Comparison of ENCODE assay signal across 1 cellular context in genomic region chr6:154510144-154510905, GRCh38.
A peak's percentile ranks its signal among the peaks of the same experiment; 100 is the strongest.
TF ChIP-seq lines count a peak whose summit lies in the region.

Gene CNKSR3 (minus strand): TSS chr6:154510685. CDS start chr6:154510114, 571 bp downstream.

TF ChIP-seq in K562, 482 proteins besides CTCF, POLR2A, EP300 and RAD21 (continued from another document and continues in another):
- TF ChIP-seq GTF2E2 (tag; IDR thresholded peaks at IDR 0.05): peak; percentile 38; the same call in 1 of the 2 replicates
- peak; percentile 48 for TF ChIP-seq ETS1 (conservative IDR thresholded peaks at IDR 0.05; ENCODE audit: control insufficient read depth, low read depth, low read length)
- no peak; the same call in 1 of the 2 replicates for TF ChIP-seq ZNF282 (CRISPR knock-in tag; IDR thresholded peaks at IDR 0.05)
- TF ChIP-seq, protein P1, sequence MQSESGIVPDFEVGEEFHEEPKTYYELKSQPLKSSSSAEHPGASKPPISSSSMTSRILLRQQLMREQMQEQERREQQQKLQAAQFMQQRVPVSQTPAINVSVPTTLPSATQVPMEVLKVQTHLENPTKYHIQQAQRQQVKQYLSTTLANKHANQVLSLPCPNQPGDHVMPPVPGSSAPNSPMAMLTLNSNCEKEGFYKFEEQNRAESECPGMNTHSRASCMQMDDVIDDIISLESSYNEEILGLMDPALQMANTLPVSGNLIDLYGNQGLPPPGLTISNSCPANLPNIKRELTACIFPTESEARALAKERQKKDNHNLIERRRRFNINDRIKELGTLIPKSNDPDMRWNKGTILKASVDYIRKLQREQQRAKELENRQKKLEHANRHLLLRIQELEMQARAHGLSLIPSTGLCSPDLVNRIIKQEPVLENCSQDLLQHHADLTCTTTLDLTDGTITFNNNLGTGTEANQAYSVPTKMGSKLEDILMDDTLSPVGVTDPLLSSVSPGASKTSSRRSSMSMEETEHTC (IDR thresholded peaks at IDR 0.05): 0 out of 2 replicates have a peak, but pooled peaks have one; percentile 20
- TF ChIP-seq MTA3 (IDR thresholded peaks at IDR 0.05; ENCODE audit: borderline replicate concordance): peak; percentile 80; the same call in 1 of the 2 replicates
- peak in 2 of 3 experiments; percentile 42 to 65 for TF ChIP-seq YY1 (IDR thresholded peaks at IDR 0.05; ENCODE audit: borderline replicate concordance in 1 of 3, control insufficient read depth in 1 of 3, extremely low read depth in 1 of 3, insufficient read depth in 3 of 3, insufficient read length in 1 of 3, insufficient replicate concordance in 2 of 3, low read depth in 1 of 3, low read length in 2 of 3)
- peak; percentile 54 for TF ChIP-seq EGR1 (conservative IDR thresholded peaks at IDR 0.05)
- TF ChIP-seq, protein P2, sequence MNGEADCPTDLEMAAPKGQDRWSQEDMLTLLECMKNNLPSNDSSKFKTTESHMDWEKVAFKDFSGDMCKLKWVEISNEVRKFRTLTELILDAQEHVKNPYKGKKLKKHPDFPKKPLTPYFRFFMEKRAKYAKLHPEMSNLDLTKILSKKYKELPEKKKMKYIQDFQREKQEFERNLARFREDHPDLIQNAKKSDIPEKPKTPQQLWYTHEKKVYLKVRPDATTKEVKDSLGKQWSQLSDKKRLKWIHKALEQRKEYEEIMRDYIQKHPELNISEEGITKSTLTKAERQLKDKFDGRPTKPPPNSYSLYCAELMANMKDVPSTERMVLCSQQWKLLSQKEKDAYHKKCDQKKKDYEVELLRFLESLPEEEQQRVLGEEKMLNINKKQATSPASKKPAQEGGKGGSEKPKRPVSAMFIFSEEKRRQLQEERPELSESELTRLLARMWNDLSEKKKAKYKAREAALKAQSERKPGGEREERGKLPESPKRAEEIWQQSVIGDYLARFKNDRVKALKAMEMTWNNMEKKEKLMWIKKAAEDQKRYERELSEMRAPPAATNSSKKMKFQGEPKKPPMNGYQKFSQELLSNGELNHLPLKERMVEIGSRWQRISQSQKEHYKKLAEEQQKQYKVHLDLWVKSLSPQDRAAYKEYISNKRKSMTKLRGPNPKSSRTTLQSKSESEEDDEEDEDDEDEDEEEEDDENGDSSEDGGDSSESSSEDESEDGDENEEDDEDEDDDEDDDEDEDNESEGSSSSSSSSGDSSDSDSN (IDR thresholded peaks at IDR 0.05; ENCODE audit: borderline replicate concordance in 1 of 2, low read depth in 2 of 2, low read length in 2 of 2): peak; percentile 58 to 90
- peak; percentile 66 for TF ChIP-seq MGA (IDR thresholded peaks at IDR 0.05)
- TF ChIP-seq, protein P3, sequence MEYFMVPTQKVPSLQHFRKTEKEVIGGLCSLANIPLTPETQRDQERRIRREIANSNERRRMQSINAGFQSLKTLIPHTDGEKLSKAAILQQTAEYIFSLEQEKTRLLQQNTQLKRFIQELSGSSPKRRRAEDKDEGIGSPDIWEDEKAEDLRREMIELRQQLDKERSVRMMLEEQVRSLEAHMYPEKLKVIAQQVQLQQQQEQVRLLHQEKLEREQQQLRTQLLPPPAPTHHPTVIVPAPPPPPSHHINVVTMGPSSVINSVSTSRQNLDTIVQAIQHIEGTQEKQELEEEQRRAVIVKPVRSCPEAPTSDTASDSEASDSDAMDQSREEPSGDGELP (CRISPR knock-in tag; IDR thresholded peaks at IDR 0.05; ENCODE audit: borderline replicate concordance): peak; percentile 93
- peak; percentile 43; the same call in 1 of the 2 replicates for TF ChIP-seq ZBED1 (IDR thresholded peaks at IDR 0.05)
- TF ChIP-seq PATZ1 (CRISPR knock-in tag; IDR thresholded peaks at IDR 0.05; ENCODE audit: borderline replicate concordance): no peak
- no peak for TF ChIP-seq KDM4B (IDR thresholded peaks at IDR 0.05; ENCODE audit: borderline replicate concordance in 2 of 2, low read depth in 1 of 2)
- peak; percentile 92 for TF ChIP-seq RBBP5 (IDR thresholded peaks at IDR 0.05; ENCODE audit: borderline replicate concordance, insufficient read depth, low read length, poor library complexity, severe bottlenecking)
- TF ChIP-seq CBX1 (IDR thresholded peaks at IDR 0.05; ENCODE audit: low read depth): peak; percentile 61; the same call in 1 of the 2 replicates
- peak; percentile 84 for TF ChIP-seq FIP1L1 (IDR thresholded peaks at IDR 0.05; ENCODE audit: low read depth, low read length, poor library complexity, severe bottlenecking)
- TF ChIP-seq SETDB1 (IDR thresholded peaks at IDR 0.05; ENCODE audit: low read length): no peak
- peak; percentile 6 for TF ChIP-seq TBP (optimal IDR thresholded peaks at IDR 0.05; ENCODE audit: low read depth, low read length)
- TF ChIP-seq KAT7 (CRISPR knock-in tag; IDR thresholded peaks at IDR 0.05; ENCODE audit: borderline replicate concordance): peak; percentile 61
- TF ChIP-seq PCBP1 (IDR thresholded peaks at IDR 0.05; ENCODE audit: low read depth, low read length, poor library complexity, severe bottlenecking): peak; percentile 93
- TF ChIP-seq HMG20B (CRISPR knock-in tag; IDR thresholded peaks at IDR 0.05): no peak
- TF ChIP-seq NRF1 (conservative IDR thresholded peaks at IDR 0.05 in 1 of 2, IDR thresholded peaks at IDR 0.05 in 1 of 2): peak; percentile 87 to 89
- TF ChIP-seq, protein P4, sequence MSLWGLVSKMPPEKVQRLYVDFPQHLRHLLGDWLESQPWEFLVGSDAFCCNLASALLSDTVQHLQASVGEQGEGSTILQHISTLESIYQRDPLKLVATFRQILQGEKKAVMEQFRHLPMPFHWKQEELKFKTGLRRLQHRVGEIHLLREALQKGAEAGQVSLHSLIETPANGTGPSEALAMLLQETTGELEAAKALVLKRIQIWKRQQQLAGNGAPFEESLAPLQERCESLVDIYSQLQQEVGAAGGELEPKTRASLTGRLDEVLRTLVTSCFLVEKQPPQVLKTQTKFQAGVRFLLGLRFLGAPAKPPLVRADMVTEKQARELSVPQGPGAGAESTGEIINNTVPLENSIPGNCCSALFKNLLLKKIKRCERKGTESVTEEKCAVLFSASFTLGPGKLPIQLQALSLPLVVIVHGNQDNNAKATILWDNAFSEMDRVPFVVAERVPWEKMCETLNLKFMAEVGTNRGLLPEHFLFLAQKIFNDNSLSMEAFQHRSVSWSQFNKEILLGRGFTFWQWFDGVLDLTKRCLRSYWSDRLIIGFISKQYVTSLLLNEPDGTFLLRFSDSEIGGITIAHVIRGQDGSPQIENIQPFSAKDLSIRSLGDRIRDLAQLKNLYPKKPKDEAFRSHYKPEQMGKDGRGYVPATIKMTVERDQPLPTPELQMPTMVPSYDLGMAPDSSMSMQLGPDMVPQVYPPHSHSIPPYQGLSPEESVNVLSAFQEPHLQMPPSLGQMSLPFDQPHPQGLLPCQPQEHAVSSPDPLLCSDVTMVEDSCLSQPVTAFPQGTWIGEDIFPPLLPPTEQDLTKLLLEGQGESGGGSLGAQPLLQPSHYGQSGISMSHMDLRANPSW (CRISPR knock-in tag; IDR thresholded peaks at IDR 0.05): no peak
- TF ChIP-seq ZNF717 (CRISPR knock-in tag; IDR thresholded peaks at IDR 0.05): no peak
- peak; percentile 30 for TF ChIP-seq E2F8 (IDR thresholded peaks at IDR 0.05; ENCODE audit: low read depth, partially characterized antibody)
